In genomic region chr13:63421113-63421512, GRCh38 we compare ENCODE assay signal across 10 cellular contexts.
"Had no signal": no experiment of that assay in that cellular context is flagged by ENCODE, and none has a peak within 500 bp of the region (broad histone marks: within the 10 kb centered on the region; RNA-seq: fewer than 3 reads in every experiment).

No MANE protein-coding gene starts in this region.

- H2AFZ ChIP-seq: GM23338 had no signal

- ATAC-seq: GM23338, K562 had no signal

- H3K4me3 ChIP-seq: GM23338, K562 had no signal

- FAIRE-seq: H1, H54, HTR-8/SVneo, K562 had no signal

- H3K27ac ChIP-seq: HL-60 had no signal

- DNase-seq: H9, HCEC 1CT, HFFc6, KG1 had no signal

- H3K4me2 ChIP-seq: GM23338 had no signal
